ENCODE assay signal across 17 cellular contexts in the genomic region with DNA sequence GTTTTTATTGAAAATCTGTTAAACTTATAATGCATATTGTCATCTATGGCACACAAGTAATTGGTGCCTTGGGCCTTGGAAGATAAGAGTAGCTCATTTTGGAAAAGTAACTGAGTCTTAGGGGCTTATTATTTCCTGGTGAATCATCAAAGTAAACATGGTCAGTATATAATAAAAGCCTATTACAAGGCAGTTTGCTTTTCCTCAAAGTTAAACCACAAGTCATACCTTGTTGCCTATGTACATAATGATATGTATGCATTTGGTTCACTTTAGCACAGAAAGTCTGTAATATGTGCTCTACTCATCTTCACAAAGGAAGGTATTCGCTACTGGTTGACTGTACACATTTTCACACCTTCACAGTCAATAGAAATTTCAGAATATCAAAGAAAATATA. TPM values are rescaled to one million over a fixed set of nuclear protein-coding genes. Genes with fewer than 3 reads are reported as not detected.
"Had no signal": no experiment of that assay in that cellular context is flagged by ENCODE, and none has a peak within 500 bp of the region (broad histone marks: within the 10 kb centered on the region; RNA-seq: fewer than 3 reads in every experiment).

No MANE protein-coding gene starts in this region.

- H3K27me3 ChIP-seq: adrenal gland, hepatocyte, suprapubic skin, upper lobe of left lung had no signal

- H3K9me3 ChIP-seq: adrenal gland, suprapubic skin, upper lobe of left lung had no signal

- H3K4me2 ChIP-seq: hepatocyte had no signal

- H3K79me2 ChIP-seq: hepatocyte had no signal

- H3K36me3 ChIP-seq: adrenal gland, suprapubic skin, upper lobe of left lung had no signal

- H3K27ac ChIP-seq: adrenal gland, hepatocyte, suprapubic skin, upper lobe of left lung had no signal

- H3K4me1 ChIP-seq: adrenal gland, suprapubic skin, upper lobe of left lung had no signal

- H3K4me3 ChIP-seq: adrenal gland, hepatocyte, suprapubic skin, upper lobe of left lung had no signal

- DNase-seq: activated B cell treated with CpG ODN at 0.5 μM for 24 hours; activated CD4-positive, alpha-beta T cell treated with anti-CD3 and anti-CD28 coated beads, Interleukin-2, amount 10 ng/mL, durations not matched to agents 7 days and 5 days; activated naive CD4-positive, alpha-beta T cell treated with anti-CD3 and anti-CD28 coated beads, Interleukin-2, amount 50 U/mL, for 16 hours; adrenal gland; effector memory CD8-positive, alpha-beta T cell; erythroblast; stimulated activated CD4-positive, alpha-beta T cell treated with anti-CD3 and anti-CD28 coated beads, Interleukin-4, amount 100 ng/mL, for 1 hour; stimulated activated CD8-positive, alpha-beta memory T cell treated with anti-CD3 and anti-CD28 coated beads, Interleukin-4, amount 100 ng/mL, for 48 hours; stimulated activated naive CD8-positive, alpha-beta T cell treated with anti-CD3 and anti-CD28 coated beads, Interleukin-15, Interleukin-2, amounts not matched to agents 100 U/mL and 50 U/mL, for 24 hours; upper lobe of left lung had no signal

- H2AFZ ChIP-seq: hepatocyte had no signal

RNA-seq across cellular contexts. Expression of gene COL10A1, which starts 54.9 kb away (rescaled TPM):
- total RNA-seq: activated B cell treated with CpG ODN at 0.5 μM for 24 hours; activated CD4-positive, alpha-beta T cell treated with anti-CD3 and anti-CD28 coated beads, Interleukin-2, amount 10 ng/mL, durations not matched to agents 7 days and 5 days; activated T-helper 2 cell treated with anti-CD3 and anti-CD28 coated beads, Interferon-gamma antibody, Interleukin-2, Interleukin-4, amounts not matched to agents 10 μg/mL and 5 μg/mL and 100 μg/mL, durations not matched to agents 14 hours and 24 hours and 36 hours; kidney epithelial cell; liver; neural crest cell; osteocyte; suprapubic skin had no signal
